ENCODE assay signal across 8 cellular contexts in the genomic region with DNA sequence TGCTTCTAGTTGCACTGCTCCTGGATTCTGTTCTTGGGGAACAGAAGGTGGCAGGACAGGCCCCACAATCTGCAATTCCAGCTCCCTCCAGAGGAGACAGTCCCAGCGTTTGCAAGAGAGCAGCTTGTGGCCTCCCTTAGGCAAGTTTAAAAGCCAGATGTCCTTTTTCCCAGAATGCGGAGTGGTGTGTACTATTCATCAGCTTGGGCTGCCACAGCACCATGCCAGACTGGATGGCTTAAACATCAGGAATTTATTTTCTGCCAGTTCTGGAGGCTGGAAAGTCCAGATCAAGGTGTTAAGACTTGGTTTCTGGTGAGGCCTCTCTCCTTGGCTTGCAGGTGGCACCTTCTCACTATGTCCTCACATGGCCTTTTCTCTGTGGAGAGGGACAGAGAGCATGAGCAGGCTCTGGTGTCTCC. TPM values are rescaled to one million over a fixed set of nuclear protein-coding genes. Genes with fewer than 3 reads are reported as not detected.
A peak's percentile ranks its signal among the peaks of the same experiment; 100 is the strongest.
DNase-seq lines count a peak whose midpoint lies in the region; ATAC-seq and TF ChIP-seq lines count a peak whose summit lies in the region.

No MANE protein-coding gene starts in this region.

- no peak overlapping the region for H3K4me3 ChIP-seq in GM06990 (replicated peaks; ENCODE audit: low read depth, low read length)
- no peak overlapping the region for H3K4me3 ChIP-seq in prostate gland
- H3K4me3 ChIP-seq in heart left ventricle: no peak overlapping the region

- peaks cover 7% of the 10 kb centered on the region for H3K4me1 ChIP-seq in prostate gland (replicated peaks)
- H3K4me1 ChIP-seq in heart left ventricle: peaks cover 0 to 37% (median 14%) of the 10 kb centered on the region in 12 donors

- H3K27me3 ChIP-seq in GM06990 (replicated peaks; ENCODE audit: control insufficient read depth, insufficient read depth, low read length) (no peaks in the 10 kb centered on the region), prostate gland (replicated peaks; ENCODE audit: insufficient read depth) (no peaks in the 10 kb centered on the region), heart left ventricle (peaks cover 0 to 4% (median 0%) of the 10 kb centered on the region in 9 donors)

- ATAC-seq in HG03442 (IDR thresholded peaks at IDR 0.05; ENCODE audit: unreplicated experiment) (no peak), heart left ventricle (no peak)

- peak; percentile 36 for TF ChIP-seq CTCF in GM06990 (IDR thresholded peaks at IDR 0.05; ENCODE audit: insufficient read depth, low read length, poor library complexity, severe bottlenecking)
- peak in 1 of 4 experiments; percentile 22 for TF ChIP-seq CTCF in prostate gland (IDR thresholded peaks at IDR 0.05)
- peak in 6 of 12 donors; percentile 11 to 42 (median 32) for TF ChIP-seq CTCF in heart left ventricle (IDR thresholded peaks at IDR 0.05)

- DNase-seq in AG08395 (ENCODE audit: low spot score) (peak; percentile 62), GM06990 (ENCODE audit: extremely low read depth, insufficient read length) (no peak), RPMI7951 (ENCODE audit: low read depth) (peak; percentile 65), fibroblast of gingiva (ENCODE audit: low read depth) (peak; percentile 52), prostate gland (ENCODE audit: low spot score) (no peak), heart left ventricle (no peak)
- no peak for DNase-seq in NK-92 treated with Interleukin-12 subunit alpha and Interleukin-12 subunit beta, amount 100 ng/mL, for 24 hours (lab: John Stamatoyannopoulos, UW)

- 78% methylated on average over 1 of the region's 2 CpGs for WGBS in prostate gland
- WGBS in heart left ventricle, 4 donors: 40 to 60% (median 57%) methylated on average over 2 of the region's 2 CpGs

- no peaks in the 10 kb centered on the region for H3K36me3 ChIP-seq in GM06990 (ENCODE audit: control insufficient read depth, insufficient read depth, low read length)
- no peaks in the 10 kb centered on the region for H3K36me3 ChIP-seq in prostate gland
- H3K36me3 ChIP-seq in heart left ventricle: no peaks in the 10 kb centered on the region

- H3K27ac ChIP-seq in prostate gland (no peak overlapping the region), heart left ventricle (no peak overlapping the region)

- TF ChIP-seq POLR2A in prostate gland (IDR thresholded peaks at IDR 0.05) (no peak), heart left ventricle (IDR thresholded peaks at IDR 0.05) (no peak)

- no peaks in the 10 kb centered on the region for H3K9me3 ChIP-seq in prostate gland
- no peaks in the 10 kb centered on the region for H3K9me3 ChIP-seq in heart left ventricle

- intact Hi-C loops in prostate gland (cut with DNase I): no loop called here
- intact Hi-C loops in heart left ventricle (cut with DNase I): loop anchor here in 4 of 10 donors (5.0 to 10.0 kb wide), 3 partner anchors 272 to 304 kb away; no protein-coding TSS in a partner anchor

RNA-seq across cellular contexts. Expression of a gene that starts 11.7 kb away (rescaled TPM):
- 0.39 and 0.48 TPM in 2 replicates for total RNA-seq in RPMI7951 (2014; rRNA removed; shearing (Covaris generic))
- total RNA-seq in prostate gland (under 1 TPM; 0.50 to 0.80 TPM), heart left ventricle (1 to 10 TPM in 1 of 9 donors, under 1 TPM in 8; 0.12 to 2.7 (median 0.47) TPM)
- under 1 TPM; 0.15 to 0.46 TPM for polyA plus RNA-seq in heart left ventricle

RNA-seq across cellular contexts. Expression of a gene that starts 47.3 kb away (rescaled TPM):
- not detected in 2 replicates for total RNA-seq in RPMI7951 (2014; rRNA removed; shearing (Covaris generic))
- total RNA-seq in prostate gland: 1 to 10 TPM in 1 of 2 donors, not detected in 1; 3.3 TPM
- total RNA-seq in heart left ventricle: not detected
- polyA plus RNA-seq in heart left ventricle: not detected

RNA-seq across cellular contexts. Expression of a gene that starts 51.2 kb away (rescaled TPM):
- 0.12 TPM in 1 of 2 replicates, not detected in the other for total RNA-seq in RPMI7951 (2014; rRNA removed; shearing (Covaris generic))
- under 1 TPM in 1 of 2 donors, not detected in 1; 0.36 TPM for total RNA-seq in prostate gland
- 1 to 10 TPM in 2 of 9 donors, under 1 TPM in 4, not detected in 3; 0.19 to 3.2 (median 0.43) TPM for total RNA-seq in heart left ventricle
- under 1 TPM; 0.23 to 0.42 TPM for polyA plus RNA-seq in heart left ventricle

Comparison
In these comparisons a context has a peak if more than half of its experiments do, and no peak if none do; other contexts are left out.
1. DNase-seq: peak in AG08395 (single experiment), RPMI7951 (single experiment) and fibroblast of gingiva (single experiment); none in GM06990 (single experiment), prostate gland (single experiment), heart left ventricle (0 of 5) and NK-92 treated with Interleukin-12 subunit alpha and Interleukin-12 subunit beta, amount 100 ng/mL, for 24 hours (single experiment).